Comparison of ENCODE assay signal across 1 cellular context in the genomic region with DNA sequence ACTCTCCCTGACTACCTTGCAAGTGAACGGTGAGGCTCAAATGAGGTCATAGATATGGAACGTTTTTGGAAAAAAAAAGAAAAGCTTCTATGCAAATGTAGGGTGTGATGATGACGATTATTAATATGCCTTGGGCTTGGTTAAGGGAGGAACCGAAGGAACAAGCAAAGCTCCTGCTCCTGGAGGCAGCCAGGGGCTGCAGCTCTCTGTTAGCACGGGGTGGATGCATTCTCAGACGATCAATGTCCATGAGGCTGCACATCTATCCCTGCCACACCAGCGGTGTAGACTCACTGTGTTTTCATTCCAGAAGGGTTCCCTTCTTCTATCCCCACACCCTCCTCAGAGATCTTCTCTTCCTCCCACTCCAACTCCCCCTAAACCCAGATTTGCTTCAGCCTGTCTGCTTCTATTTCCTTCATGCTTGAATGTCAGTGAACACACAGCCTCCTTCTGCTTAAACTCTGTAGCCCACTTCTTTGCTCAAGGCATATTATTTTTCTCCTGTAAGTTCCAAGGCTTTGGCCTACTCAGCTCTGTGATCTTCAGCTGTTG.
TF ChIP-seq lines count a peak whose summit lies in the region.

No MANE protein-coding gene starts in this region.

TF ChIP-seq in neural cell, 6 proteins besides CTCF, POLR2A, EP300 and RAD21 (continued from another document):
- TF ChIP-seq, protein P1, sequence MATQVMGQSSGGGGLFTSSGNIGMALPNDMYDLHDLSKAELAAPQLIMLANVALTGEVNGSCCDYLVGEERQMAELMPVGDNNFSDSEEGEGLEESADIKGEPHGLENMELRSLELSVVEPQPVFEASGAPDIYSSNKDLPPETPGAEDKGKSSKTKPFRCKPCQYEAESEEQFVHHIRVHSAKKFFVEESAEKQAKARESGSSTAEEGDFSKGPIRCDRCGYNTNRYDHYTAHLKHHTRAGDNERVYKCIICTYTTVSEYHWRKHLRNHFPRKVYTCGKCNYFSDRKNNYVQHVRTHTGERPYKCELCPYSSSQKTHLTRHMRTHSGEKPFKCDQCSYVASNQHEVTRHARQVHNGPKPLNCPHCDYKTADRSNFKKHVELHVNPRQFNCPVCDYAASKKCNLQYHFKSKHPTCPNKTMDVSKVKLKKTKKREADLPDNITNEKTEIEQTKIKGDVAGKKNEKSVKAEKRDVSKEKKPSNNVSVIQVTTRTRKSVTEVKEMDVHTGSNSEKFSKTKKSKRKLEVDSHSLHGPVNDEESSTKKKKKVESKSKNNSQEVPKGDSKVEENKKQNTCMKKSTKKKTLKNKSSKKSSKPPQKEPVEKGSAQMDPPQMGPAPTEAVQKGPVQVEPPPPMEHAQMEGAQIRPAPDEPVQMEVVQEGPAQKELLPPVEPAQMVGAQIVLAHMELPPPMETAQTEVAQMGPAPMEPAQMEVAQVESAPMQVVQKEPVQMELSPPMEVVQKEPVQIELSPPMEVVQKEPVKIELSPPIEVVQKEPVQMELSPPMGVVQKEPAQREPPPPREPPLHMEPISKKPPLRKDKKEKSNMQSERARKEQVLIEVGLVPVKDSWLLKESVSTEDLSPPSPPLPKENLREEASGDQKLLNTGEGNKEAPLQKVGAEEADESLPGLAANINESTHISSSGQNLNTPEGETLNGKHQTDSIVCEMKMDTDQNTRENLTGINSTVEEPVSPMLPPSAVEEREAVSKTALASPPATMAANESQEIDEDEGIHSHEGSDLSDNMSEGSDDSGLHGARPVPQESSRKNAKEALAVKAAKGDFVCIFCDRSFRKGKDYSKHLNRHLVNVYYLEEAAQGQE (IDR thresholded peaks at IDR 0.05; ENCODE audit: borderline replicate concordance), result no peak
- no peak for TF ChIP-seq MXI1 (conservative IDR thresholded peaks at IDR 0.05; ENCODE audit: poor library complexity, severe bottlenecking)
- no peak for TF ChIP-seq POLR2AphosphoS5 (IDR thresholded peaks at IDR 0.05)
